7 cellular contexts compared by ENCODE assay signal in the genomic region with DNA sequence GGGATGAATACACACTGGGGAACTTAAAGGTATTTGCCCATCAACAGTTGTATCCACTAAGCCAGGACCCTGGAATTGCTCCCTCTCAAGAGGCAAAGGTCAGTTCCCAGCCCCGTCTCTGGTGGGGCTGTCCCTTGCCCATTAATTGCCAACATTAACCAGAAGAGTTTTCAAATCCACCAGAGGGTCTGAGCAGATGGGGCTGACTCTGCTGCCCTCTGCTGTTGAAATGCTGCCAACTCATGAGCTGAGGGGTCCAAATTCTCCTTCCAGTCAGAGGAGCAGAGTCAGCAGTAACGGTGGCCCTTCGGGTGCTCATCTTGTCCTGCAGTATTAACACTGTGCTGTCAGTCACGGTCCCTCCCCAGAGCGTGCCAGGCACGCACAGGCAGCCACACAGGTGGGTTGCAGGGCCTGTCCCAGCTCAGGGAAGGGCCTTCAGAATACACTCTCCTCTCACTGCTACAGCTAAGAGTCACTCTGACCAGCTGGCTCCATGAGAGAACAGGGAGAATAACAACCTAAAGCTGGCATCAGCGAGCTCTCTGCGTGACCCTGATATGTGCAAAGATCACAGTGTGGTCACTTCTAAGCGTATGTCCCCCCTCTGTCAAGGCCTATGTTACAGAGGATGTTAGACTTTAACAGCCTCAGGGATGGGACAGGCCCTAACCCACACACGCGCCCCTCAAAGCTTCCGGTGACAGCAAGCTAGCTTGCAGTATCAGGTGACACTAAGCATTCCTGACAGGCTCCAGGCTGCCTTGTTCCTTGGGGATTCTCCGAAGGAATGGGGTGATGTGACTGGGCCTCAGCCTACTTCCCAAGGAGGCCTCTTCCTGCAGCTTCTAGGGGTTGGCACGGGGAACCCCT. TPM values are rescaled to one million over a fixed set of nuclear protein-coding genes. Genes with fewer than 3 reads are reported as not detected.
A peak's percentile ranks its signal among the peaks of the same experiment; 100 is the strongest.
DNase-seq lines count a peak whose midpoint lies in the region; ATAC-seq and TF ChIP-seq lines count a peak whose summit lies in the region.

No MANE protein-coding gene starts in this region.

- H3K9ac ChIP-seq in Loucy (ENCODE audit: low read depth, low read length, poor library complexity, severe bottlenecking), result no peak overlapping the region

- TF ChIP-seq CTCF in GM13976 (IDR thresholded peaks at IDR 0.05; ENCODE audit: borderline replicate concordance, control extremely low read depth, extremely low read depth, insufficient read depth, missing control alignments) (peak; percentile 80), Loucy (conservative IDR thresholded peaks at IDR 0.05; ENCODE audit: low read length) (peak; percentile 90)

- DNase-seq in GM13976 (ENCODE audit: low spot score), result peak; percentile 87
- DNase-seq in SW480 (ENCODE audit: low spot score), result peak; percentile 49
- peak; percentile 39 for DNase-seq in activated naive CD8-positive, alpha-beta T cell treated with anti-CD3 and anti-CD28 coated beads, Interleukin-2, amount 50 U/mL, for 16 hours (ENCODE audit: low read depth, low spot score)
- peak; percentile 71 for DNase-seq in cardiac septum (ENCODE audit: low spot score)
- peak; percentile 89 for DNase-seq in retina

- H3K4me2 ChIP-seq in Loucy (ENCODE audit: low read depth, low read length, poor library complexity, severe bottlenecking), result no peak overlapping the region

- no peak for ATAC-seq in HG03378 (IDR thresholded peaks at IDR 0.05; ENCODE audit: unreplicated experiment)

- H2AFZ ChIP-seq in Loucy (ENCODE audit: low read length), result no peak overlapping the region

- no peaks in the 10 kb centered on the region for H3K9me3 ChIP-seq in Loucy (ENCODE audit: insufficient read depth, low read depth, low read length)

- no peaks in the 10 kb centered on the region for H3K79me2 ChIP-seq in Loucy (ENCODE audit: insufficient read depth, low read length)

- H3K36me3 ChIP-seq in Loucy (ENCODE audit: insufficient read depth, low read length), result peaks cover 12% of the 10 kb centered on the region; the same call in 1 of the 2 replicates

- H3K9me2 ChIP-seq in Loucy (replicated peaks; ENCODE audit: low read depth, low read length), result no peaks in the 10 kb centered on the region

- H3K4me3 ChIP-seq in Loucy (ENCODE audit: low read length, poor library complexity, severe bottlenecking), result no peak overlapping the region

- in situ Hi-C loops in GM13976 (cut with MboI; ENCODE audit: low sequenced_read_pairs, unreplicated experiment), result no loop called here

- H4K20me1 ChIP-seq in Loucy (ENCODE audit: insufficient read depth, low read length, poor library complexity, severe bottlenecking), result no peaks in the 10 kb centered on the region

- H3K27me3 ChIP-seq in Loucy (ENCODE audit: insufficient read depth, low read length, poor library complexity, severe bottlenecking), result no peaks in the 10 kb centered on the region

- no peaks in the 10 kb centered on the region for H3F3A ChIP-seq in Loucy (ENCODE audit: low read depth)

- intact Hi-C loops in cardiac septum (cut with DNase I), result no loop called here

- peaks cover 14% of the 10 kb centered on the region for H3K4me1 ChIP-seq in Loucy (ENCODE audit: insufficient read depth, low read length, poor library complexity, severe bottlenecking)

RNA-seq across cellular contexts. Expression of gene SPTBN5, which starts 10.9 kb away (rescaled TPM):
- 2.4 TPM for total RNA-seq in cardiac septum

Comparison
In these comparisons a context has a peak if more than half of its experiments do, and no peak if none do; other contexts are left out.
1. DNase-seq: peak in every context shown above with its lines; median percentile 89 in retina; 87 in GM13976; 71 in cardiac septum; 49 in SW480; 39 in activated naive CD8-positive, alpha-beta T cell treated with anti-CD3 and anti-CD28 coated beads, Interleukin-2, amount 50 U/mL, for 16 hours.